8 cellular contexts compared by ENCODE assay signal in genomic region chr3:3125977-3126376, GRCh38. TPM values are rescaled to one million over a fixed set of nuclear protein-coding genes. Genes with fewer than 3 reads are reported as not detected.
DNase-seq lines count a peak whose midpoint lies in the region; ATAC-seq, FAIRE-seq and TF ChIP-seq lines count a peak whose summit lies in the region.

No MANE protein-coding gene starts in this region.

- peak overlapping the region; percentile 98 for H3K4me3 Mint-ChIP-seq in activated T-cell treated with anti-CD3 and anti-CD28 coated beads, Interleukin-2, amount 50 U/mL, for 24 hours
- H3K4me3 Mint-ChIP-seq in astrocyte (ENCODE audit: unreplicated experiment): peak overlapping the region; percentile 87

- H3K9ac ChIP-seq in astrocyte (ENCODE audit: low read length): peak overlapping the region; percentile 96

- no peaks in the 10 kb centered on the region for H3K27me3 Mint-ChIP-seq in activated T-cell treated with anti-CD3 and anti-CD28 coated beads, Interleukin-2, amount 50 U/mL, for 24 hours
- H3K27me3 Mint-ChIP-seq in astrocyte (ENCODE audit: low read depth, unreplicated experiment): no peaks in the 10 kb centered on the region

- H3K4me1 Mint-ChIP-seq in activated T-cell treated with anti-CD3 and anti-CD28 coated beads, Interleukin-2, amount 50 U/mL, for 24 hours (ENCODE audit: low read depth): peaks cover 38% of the 10 kb centered on the region
- peaks cover 4% of the 10 kb centered on the region for H3K4me1 Mint-ChIP-seq in astrocyte (ENCODE audit: low read depth, unreplicated experiment)

- WGBS in right lobe of liver (ENCODE audit: insufficient coverage, low coverage, low lambda C conversion rate, missing lambda C conversion rate): 87% methylated on average over 16 of the region's 24 CpGs
- 86 to 87% methylated on average over 24 of the region's 24 CpGs for WGBS in thyroid gland, 2 donors

- DNase-seq in activated T-cell treated with anti-CD3 and anti-CD28 coated beads, Interleukin-2, amount 50 U/mL, for 24 hours: no peak
- no peak for DNase-seq in activated T-cell treated with anti-CD3 and anti-CD28 coated beads for 4 hours
- no peak for DNase-seq in astrocyte (ENCODE audit: low read depth)
- DNase-seq in right lobe of liver: no peak
- DNase-seq in thyroid gland: peak in 1 of 2 donors; percentile 17
- no peak for DNase-seq in DMS53 treated with DMSO at 0.1 percent for 48 hours (lab: John Stamatoyannopoulos, UW; ENCODE audit: unreplicated experiment)

- no peak for TF ChIP-seq CTCF in astrocyte (IDR thresholded peaks at IDR 0.05; ENCODE audit: insufficient read depth, low read depth, low read length)
- TF ChIP-seq CTCF in right lobe of liver (IDR thresholded peaks at IDR 0.05): no peak
- no peak for TF ChIP-seq CTCF in thyroid gland (IDR thresholded peaks at IDR 0.05)

- peaks cover 22% of the 10 kb centered on the region for H3K36me3 ChIP-seq in astrocyte (ENCODE audit: insufficient read depth, low read length)
- H3K36me3 ChIP-seq in right lobe of liver: peaks cover 0 to 18% (median 4%) of the 10 kb centered on the region in 4 donors
- peaks cover 0 to 13% of the 10 kb centered on the region in 2 donors for H3K36me3 ChIP-seq in thyroid gland

- peak overlapping the region; percentile 97 for H3K4me2 ChIP-seq in astrocyte (ENCODE audit: low read length)

- intact Hi-C loops in right lobe of liver (cut with DNase I): no loop called here
- intact Hi-C loops in thyroid gland (cut with DNase I): no loop called here

- ATAC-seq in right lobe of liver: no peak
- ATAC-seq in GM18505 (IDR thresholded peaks at IDR 0.05; ENCODE audit: unreplicated experiment): no peak
- no peak for ATAC-seq in GM18511 (IDR thresholded peaks at IDR 0.05; ENCODE audit: unreplicated experiment)

- H3K27ac ChIP-seq in astrocyte (ENCODE audit: low read depth, low read length) (peak overlapping the region; percentile 81), right lobe of liver (peak overlapping the region; percentile 85 to 90 (median 85)), thyroid gland (peak overlapping the region; percentile 65 to 84 (median 79))

- H3K4me1 ChIP-seq in astrocyte (ENCODE audit: insufficient read depth, low read length) (peaks cover 9% of the 10 kb centered on the region), right lobe of liver (peaks cover 0 to 7% (median 0%) of the 10 kb centered on the region in 4 donors), thyroid gland (peaks cover 12% of the 10 kb centered on the region in 2 donors)

- TF ChIP-seq POLR2A in right lobe of liver (IDR thresholded peaks at IDR 0.05): no peak
- no peak for TF ChIP-seq POLR2A in thyroid gland (IDR thresholded peaks at IDR 0.05)
- TF ChIP-seq POLR2A in GM18505 (IDR thresholded peaks at IDR 0.05; ENCODE audit: borderline replicate concordance, extremely low read depth, insufficient read depth, insufficient read length): no peak

- H3K27me3 ChIP-seq in astrocyte (ENCODE audit: insufficient read depth, low read length) (no peaks in the 10 kb centered on the region), right lobe of liver (no peaks in the 10 kb centered on the region), thyroid gland (no peaks in the 10 kb centered on the region)

- H3K4me3 ChIP-seq in astrocyte (ENCODE audit: insufficient read depth, low read depth, low read length): peak overlapping the region; percentile 85
- H3K4me3 ChIP-seq in right lobe of liver: peak overlapping the region; percentile 66 to 98 (median 95)
- peak overlapping the region in 2 of 3 donors; percentile 29 to 87 for H3K4me3 ChIP-seq in thyroid gland (replicated peaks in 1 of 3)

- no peaks in the 10 kb centered on the region for H4K20me1 ChIP-seq in astrocyte (ENCODE audit: insufficient read depth, low read length)

- peak overlapping the region; percentile 99 for H3K27ac Mint-ChIP-seq in activated T-cell treated with anti-CD3 and anti-CD28 coated beads, Interleukin-2, amount 50 U/mL, for 24 hours
- H3K27ac Mint-ChIP-seq in astrocyte (ENCODE audit: unreplicated experiment): peak overlapping the region; percentile 93

- peak overlapping the region; percentile 97 for H2AFZ ChIP-seq in astrocyte (ENCODE audit: low read depth, low read length)

- peaks cover 46% of the 10 kb centered on the region for H3K36me3 Mint-ChIP-seq in activated T-cell treated with anti-CD3 and anti-CD28 coated beads, Interleukin-2, amount 50 U/mL, for 24 hours (ENCODE audit: low read depth)
- H3K36me3 Mint-ChIP-seq in astrocyte (ENCODE audit: low read depth, unreplicated experiment): peaks cover 2% of the 10 kb centered on the region

- no peaks in the 10 kb centered on the region for H3K9me3 Mint-ChIP-seq in activated T-cell treated with anti-CD3 and anti-CD28 coated beads, Interleukin-2, amount 50 U/mL, for 24 hours
- H3K9me3 Mint-ChIP-seq in astrocyte (ENCODE audit: unreplicated experiment): peaks cover 3% of the 10 kb centered on the region

- peaks cover 32% of the 10 kb centered on the region for H3K79me2 ChIP-seq in astrocyte (ENCODE audit: insufficient read depth, low read length)

- H3K9me3 ChIP-seq in astrocyte (ENCODE audit: insufficient read depth, low read depth, low read length) (no peaks in the 10 kb centered on the region), right lobe of liver (no peaks in the 10 kb centered on the region), thyroid gland (no peaks in the 10 kb centered on the region)

- FAIRE-seq in astrocyte (lab: Jason Lieb, UNC): no peak

RNA-seq across cellular contexts. Expression of gene TRNT1, which starts 0.8 kb away (rescaled TPM):
- total RNA-seq in astrocyte: 16.0 and 17.4 TPM in 2 replicates
- total RNA-seq in right lobe of liver: 10 to 100 TPM in 1 of 6 experiments, 1 to 10 TPM in 5; 7.4 to 11.8 (median 9.1) TPM
- total RNA-seq in thyroid gland: 10 to 100 TPM; 19.2 to 41.5 (median 28.2) TPM

RNA-seq across cellular contexts. Expression of gene IL5RA, which starts 15.8 kb away (rescaled TPM):
- not detected in 2 replicates for total RNA-seq in astrocyte
- total RNA-seq in right lobe of liver: not detected
- total RNA-seq in thyroid gland: 1 to 10 TPM in 1 of 4 donors, not detected in 3; 1.6 TPM

RNA-seq across cellular contexts. Expression of gene CRBN, which starts 53.5 kb away (rescaled TPM):
- 26.1 and 28.2 TPM in 2 replicates for total RNA-seq in astrocyte
- total RNA-seq in right lobe of liver: 10 to 100 TPM; 21.7 to 32.3 (median 24.1) TPM
- total RNA-seq in thyroid gland: 100 to 1,000 TPM in 2 of 4 donors, 10 to 100 TPM in 2; 74.3 to 138 (median 91.4) TPM
